ENCODE assay signal across 8 cellular contexts in the genomic region with DNA sequence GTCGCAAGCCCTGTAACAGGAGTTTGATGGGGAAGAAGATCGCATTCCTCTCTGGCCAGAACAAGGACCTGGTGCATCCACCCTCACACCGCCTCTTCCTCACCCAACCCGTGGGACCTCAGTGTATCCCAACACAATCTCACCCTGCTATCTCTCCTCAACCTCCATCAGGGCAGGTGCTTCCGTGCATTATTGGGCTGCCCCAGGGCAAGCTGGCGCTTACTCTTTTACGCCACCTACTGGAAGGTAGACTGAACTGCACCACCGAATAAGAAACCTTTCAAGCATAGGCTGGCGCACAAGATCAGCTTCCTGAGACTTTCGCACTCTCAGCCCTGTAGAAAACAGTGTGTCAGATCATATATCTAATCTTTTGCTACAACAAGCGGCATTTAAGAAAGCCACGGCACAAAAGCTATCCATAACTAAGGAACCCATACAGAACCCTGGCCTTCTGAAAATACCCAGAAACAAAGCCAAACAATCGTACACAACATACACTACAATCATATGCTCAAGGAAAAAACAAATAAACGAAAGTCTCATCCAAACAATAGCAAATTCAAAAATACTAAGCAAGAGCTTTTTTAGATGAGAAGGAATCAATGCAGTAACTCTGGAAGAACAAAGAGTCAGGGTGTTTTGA.
A peak's percentile ranks its signal among the peaks of the same experiment; 100 is the strongest.
DNase-seq lines count a peak whose midpoint lies in the region; ATAC-seq and TF ChIP-seq lines count a peak whose summit lies in the region.

No MANE protein-coding gene starts in this region.

- H3K4me3 ChIP-seq in DOHH2 (ENCODE audit: low read length) (peak overlapping the region; percentile 28; the same call in 1 of the 2 replicates), choroid plexus epithelial cell (ENCODE audit: low read depth, low read length) (no peak overlapping the region), mucosa of descending colon (no peak overlapping the region)

- H3K4me2 ChIP-seq in DOHH2 (ENCODE audit: low read length), result peak overlapping the region; percentile 57

- ATAC-seq in GM19351 (IDR thresholded peaks at IDR 0.05; ENCODE audit: unreplicated experiment), result peak; percentile 99
- ATAC-seq in HG03139 (IDR thresholded peaks at IDR 0.05; ENCODE audit: unreplicated experiment), result peak; percentile 98
- ATAC-seq in mucosa of descending colon, result peak; percentile 60

- no peaks in the 10 kb centered on the region for H3K9me2 ChIP-seq in DOHH2 (replicated peaks; ENCODE audit: control insufficient read depth, low read length)

- H3K36me3 ChIP-seq in DOHH2 (ENCODE audit: control insufficient read depth, low read length) (no peaks in the 10 kb centered on the region), mucosa of descending colon (ENCODE audit: low read depth) (no peaks in the 10 kb centered on the region)

- H4K20me1 ChIP-seq in DOHH2 (ENCODE audit: control insufficient read depth, insufficient read depth, low read depth, low read length), result no peaks in the 10 kb centered on the region

- no peak overlapping the region for H3K27ac ChIP-seq in DOHH2 (ENCODE audit: low read depth, low read length)

- peak; percentile 37 for DNase-seq in RPMI8226
- peak; percentile 24 for DNase-seq in choroid plexus epithelial cell (ENCODE audit: low read depth)
- DNase-seq in mucosa of descending colon, result peak in 1 of 3 donors; percentile 10
- DNase-seq in HCEC 1CT, result no peak
- DNase-seq in occipital lobe (lab: John Stamatoyannopoulos, UW), result no peak

- H3K9me3 ChIP-seq in DOHH2 (ENCODE audit: control insufficient read depth, insufficient read depth, low read length), result no peaks in the 10 kb centered on the region
- H3K9me3 ChIP-seq in mucosa of descending colon, result no peaks in the 10 kb centered on the region

- TF ChIP-seq CTCF in DOHH2 (IDR thresholded peaks at IDR 0.05; ENCODE audit: low read depth, low read length, poor library complexity, severe bottlenecking) (peak; percentile 97), choroid plexus epithelial cell (conservative IDR thresholded peaks at IDR 0.05; ENCODE audit: low read depth, low read length) (peak; percentile 74), mucosa of descending colon (IDR thresholded peaks at IDR 0.05) (peak; percentile 44)

- no peaks in the 10 kb centered on the region for H3K79me2 ChIP-seq in DOHH2 (ENCODE audit: control insufficient read depth, low read length)

- intact Hi-C loops in mucosa of descending colon (cut with DNase I, micrococcal nuclease), result no loop called here

- peaks cover 4% of the 10 kb centered on the region for H3K4me1 ChIP-seq in DOHH2 (ENCODE audit: control insufficient read depth, low read length)
- H3K4me1 ChIP-seq in mucosa of descending colon (ENCODE audit: low read depth), result no peaks in the 10 kb centered on the region

- peaks cover 6% of the 10 kb centered on the region for H3K27me3 ChIP-seq in DOHH2 (ENCODE audit: control insufficient read depth, low read length)

- H3F3A ChIP-seq in DOHH2 (ENCODE audit: control insufficient read depth, insufficient read depth), result no peaks in the 10 kb centered on the region

Comparison
In these comparisons a context has a peak if more than half of its experiments do, and no peak if none do; other contexts are left out.
1. CTCF ChIP-seq: peak in every context shown above with its lines; median percentile 97 in DOHH2; 74 in choroid plexus epithelial cell; 44 in mucosa of descending colon.
2. DNase-seq: peak in RPMI8226 (single experiment) and choroid plexus epithelial cell (single experiment); none in HCEC 1CT (single experiment) and occipital lobe (single experiment).
3. Peak in every context shown above with its lines, with median percentiles within 50 percentile points of each other: ATAC-seq.